Comparison of ENCODE assay signal across 28 cellular contexts in the genomic region with DNA sequence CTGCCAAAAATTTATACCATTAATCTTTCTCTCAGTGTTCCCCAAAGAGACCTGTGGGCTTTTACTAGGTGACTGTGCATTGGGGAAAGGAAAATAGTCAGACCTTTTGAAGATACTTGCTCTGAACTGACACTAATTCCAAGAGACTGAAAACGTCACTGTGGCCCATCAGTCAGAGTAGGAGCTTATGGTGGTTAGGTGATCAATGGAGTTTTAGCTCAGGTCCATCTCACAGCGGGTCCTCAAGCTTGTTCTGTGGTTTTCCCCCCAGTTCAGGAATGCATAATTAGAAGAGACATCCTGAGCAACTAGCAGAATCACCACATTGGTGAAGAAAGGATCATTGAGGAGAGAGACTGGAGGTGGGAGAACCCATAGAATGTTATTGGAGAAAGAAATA.
"Had no signal": no experiment of that assay in that cellular context is flagged by ENCODE, and none has a peak within 500 bp of the region (broad histone marks: within the 10 kb centered on the region; RNA-seq: fewer than 3 reads in every experiment).

No MANE protein-coding gene starts in this region.

- H3K27ac Mint-ChIP-seq: stimulated activated memory B cell treated with anti-CD40 and anti-IgM and Interleukin-4, amounts not matched to agents 10 μg/mL and 1 μg/mL and 100 μg/mL, for 72 hours; stimulated activated naive B cell treated with anti-CD40 and anti-IgM and Interleukin-4, amounts not matched to agents 10 μg/mL and 1 μg/mL and 100 μg/mL, for 72 hours; stimulated activated naive CD8-positive, alpha-beta T cell treated with anti-CD3 and anti-CD28 coated beads, Interleukin-15, amount 100 ng/mL, for 72 hours; stimulated activated naive CD8-positive, alpha-beta T cell treated with anti-CD3 and anti-CD28 coated beads, Interleukin-15, Interleukin-2, amounts not matched to agents 100 ng/mL and 50 ng/mL, for 24 hours; type B pancreatic cell had no signal

- H3K4me3 ChIP-seq: stomach, suprapubic skin, testis, thoracic aorta, thyroid gland, tibial artery, tibial nerve, transverse colon, upper lobe of left lung, upper lobe of right lung, uterus, vagina had no signal

- H3K4me3 Mint-ChIP-seq: stimulated activated memory B cell treated with anti-CD40 and anti-IgM and Interleukin-4, amounts not matched to agents 10 μg/mL and 1 μg/mL and 100 μg/mL, for 72 hours; stimulated activated naive B cell treated with anti-CD40 and anti-IgM and Interleukin-4, amounts not matched to agents 10 μg/mL and 1 μg/mL and 100 μg/mL, for 72 hours; stimulated activated naive CD8-positive, alpha-beta T cell treated with anti-CD3 and anti-CD28 coated beads, Interleukin-15, amount 100 ng/mL, for 72 hours; stimulated activated naive CD8-positive, alpha-beta T cell treated with anti-CD3 and anti-CD28 coated beads, Interleukin-15, Interleukin-2, amounts not matched to agents 100 ng/mL and 50 ng/mL, for 24 hours; type B pancreatic cell had no signal

- H3K9me3 Mint-ChIP-seq: stimulated activated naive CD8-positive, alpha-beta T cell treated with anti-CD3 and anti-CD28 coated beads, Interleukin-15, amount 100 ng/mL, for 72 hours; type B pancreatic cell had no signal

- FAIRE-seq: urothelium cell line had no signal

- H3K4me1 ChIP-seq: stomach, suprapubic skin, testis, thyroid gland, tibial artery, transverse colon, upper lobe of left lung, upper lobe of right lung, uterus, vagina had no signal

- ATAC-seq: stimulated activated memory B cell treated with anti-CD40 and anti-IgM and Interleukin-4, amounts not matched to agents 10 μg/mL and 1 μg/mL and 100 μg/mL, for 72 hours; stimulated activated naive B cell treated with anti-CD40 and anti-IgM and Interleukin-4, amounts not matched to agents 10 μg/mL and 1 μg/mL and 100 μg/mL, for 72 hours; stimulated activated naive CD8-positive, alpha-beta T cell treated with anti-CD3 and anti-CD28 coated beads, Interleukin-15, amount 100 ng/mL, for 72 hours; stimulated activated naive CD8-positive, alpha-beta T cell treated with anti-CD3 and anti-CD28 coated beads, Interleukin-15, Interleukin-2, amounts not matched to agents 100 U/mL and 50 U/mL, for 24 hours; upper lobe of right lung had no signal

- H3K36me3 ChIP-seq: stomach, suprapubic skin, thoracic aorta, thyroid gland, tibial artery, tibial nerve, transverse colon, upper lobe of left lung, upper lobe of right lung, uterus, vagina had no signal

- H3K27me3 ChIP-seq: testis, thyroid gland, tibial artery, tibial nerve, upper lobe of left lung, uterus, vagina had no signal

- DNase-seq: stimulated activated CD4-positive, alpha-beta T cell treated with anti-CD3 and anti-CD28 coated beads, Interleukin-2, amount 100 ng/mL, for 48 hours; stimulated activated CD4-positive, alpha-beta T cell treated with anti-CD3 and anti-CD28 coated beads, Interleukin-4, amount 100 ng/mL, for 1 hour; stimulated activated CD4-positive, alpha-beta T cell treated with anti-CD3 and anti-CD28 coated beads, Interleukin-4, amount 100 ng/mL, for 24 hours; stimulated activated CD4-positive, alpha-beta T cell treated with anti-CD3 and anti-CD28 coated beads, Interleukin-4, amount 100 ng/mL, for 4 hours; stimulated activated CD8-positive, alpha-beta memory T cell treated with anti-CD3 and anti-CD28 coated beads, Interleukin-4, amount 100 ng/mL, for 48 hours; stimulated activated naive B cell treated with anti-CD40 and anti-IgM and Interleukin-4, amounts not matched to agents 10 μg/mL and 1 μg/mL and 100 μg/mL, for 72 hours; stimulated activated naive CD4-positive, alpha-beta T cell; stimulated activated naive CD4-positive, alpha-beta T cell treated with Interleukin-2 at 50 U/mL for 16 hours; stimulated activated naive CD8-positive, alpha-beta T cell treated with anti-CD3 and anti-CD28 coated beads, Interleukin-15, amount 100 ng/mL, for 72 hours; stimulated activated naive CD8-positive, alpha-beta T cell treated with anti-CD3 and anti-CD28 coated beads, Interleukin-15, Interleukin-2, amounts not matched to agents 100 U/mL and 50 U/mL, for 24 hours; stomach; substantia nigra; testis; thyroid gland; tibial artery; transverse colon; trophoblast cell; upper lobe of left lung; upper lobe of right lung; uterus had no signal

- H3K27ac ChIP-seq: stomach, suprapubic skin, testis, thoracic aorta, thyroid gland, tibial artery, tibial nerve, transverse colon, upper lobe of left lung, upper lobe of right lung, uterus, vagina had no signal

- H3K4me1 Mint-ChIP-seq: stimulated activated memory B cell treated with anti-CD40 and anti-IgM and Interleukin-4, amounts not matched to agents 10 μg/mL and 1 μg/mL and 100 μg/mL, for 72 hours; stimulated activated naive B cell treated with anti-CD40 and anti-IgM and Interleukin-4, amounts not matched to agents 10 μg/mL and 1 μg/mL and 100 μg/mL, for 72 hours; stimulated activated naive CD8-positive, alpha-beta T cell treated with anti-CD3 and anti-CD28 coated beads, Interleukin-15, amount 100 ng/mL, for 72 hours had no signal

- H3K36me3 Mint-ChIP-seq: stimulated activated memory B cell treated with anti-CD40 and anti-IgM and Interleukin-4, amounts not matched to agents 10 μg/mL and 1 μg/mL and 100 μg/mL, for 72 hours; stimulated activated naive B cell treated with anti-CD40 and anti-IgM and Interleukin-4, amounts not matched to agents 10 μg/mL and 1 μg/mL and 100 μg/mL, for 72 hours; type B pancreatic cell had no signal

- H3K9me3 ChIP-seq: stomach, suprapubic skin, testis, thoracic aorta, thyroid gland, tibial artery, tibial nerve, transverse colon, upper lobe of left lung, upper lobe of right lung, uterus, vagina had no signal
